Comparison of ENCODE assay signal across 1 cellular context in the genomic region with DNA sequence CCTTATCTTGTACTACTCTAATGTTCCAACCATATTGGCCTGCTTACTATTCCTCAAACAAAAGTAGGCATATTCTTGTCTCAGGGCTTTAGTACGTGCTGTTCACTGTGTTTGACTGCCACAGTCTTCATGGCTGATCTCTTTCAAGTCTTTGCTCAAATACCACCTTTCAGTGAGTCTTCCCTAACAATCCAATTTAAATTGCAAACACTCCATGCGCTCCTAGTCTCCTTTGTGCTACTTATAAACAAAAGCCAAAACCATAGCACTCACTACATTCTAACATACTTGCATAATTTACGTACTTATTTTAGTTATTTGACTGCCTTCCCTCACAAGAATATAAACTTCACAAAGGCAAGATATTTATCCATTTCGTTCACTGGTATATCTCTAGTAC.
TF ChIP-seq lines count a peak whose summit lies in the region.

No MANE protein-coding gene starts in this region.

TF ChIP-seq in H1, 55 proteins besides CTCF, POLR2A, EP300 and RAD21:
- peak; percentile 75 for TF ChIP-seq NANOG (IDR thresholded peaks at IDR 0.05; ENCODE audit: insufficient read depth, low read depth, low read length, poor library complexity, severe bottlenecking)
- peak; percentile 80; the same call in 1 of the 2 replicates for TF ChIP-seq TEAD4 (IDR thresholded peaks at IDR 0.05; ENCODE audit: low read depth, low read length)
- peak; percentile 76 for TF ChIP-seq ASH2L (IDR thresholded peaks at IDR 0.05; ENCODE audit: low read length)
- TF ChIP-seq, protein P1, sequence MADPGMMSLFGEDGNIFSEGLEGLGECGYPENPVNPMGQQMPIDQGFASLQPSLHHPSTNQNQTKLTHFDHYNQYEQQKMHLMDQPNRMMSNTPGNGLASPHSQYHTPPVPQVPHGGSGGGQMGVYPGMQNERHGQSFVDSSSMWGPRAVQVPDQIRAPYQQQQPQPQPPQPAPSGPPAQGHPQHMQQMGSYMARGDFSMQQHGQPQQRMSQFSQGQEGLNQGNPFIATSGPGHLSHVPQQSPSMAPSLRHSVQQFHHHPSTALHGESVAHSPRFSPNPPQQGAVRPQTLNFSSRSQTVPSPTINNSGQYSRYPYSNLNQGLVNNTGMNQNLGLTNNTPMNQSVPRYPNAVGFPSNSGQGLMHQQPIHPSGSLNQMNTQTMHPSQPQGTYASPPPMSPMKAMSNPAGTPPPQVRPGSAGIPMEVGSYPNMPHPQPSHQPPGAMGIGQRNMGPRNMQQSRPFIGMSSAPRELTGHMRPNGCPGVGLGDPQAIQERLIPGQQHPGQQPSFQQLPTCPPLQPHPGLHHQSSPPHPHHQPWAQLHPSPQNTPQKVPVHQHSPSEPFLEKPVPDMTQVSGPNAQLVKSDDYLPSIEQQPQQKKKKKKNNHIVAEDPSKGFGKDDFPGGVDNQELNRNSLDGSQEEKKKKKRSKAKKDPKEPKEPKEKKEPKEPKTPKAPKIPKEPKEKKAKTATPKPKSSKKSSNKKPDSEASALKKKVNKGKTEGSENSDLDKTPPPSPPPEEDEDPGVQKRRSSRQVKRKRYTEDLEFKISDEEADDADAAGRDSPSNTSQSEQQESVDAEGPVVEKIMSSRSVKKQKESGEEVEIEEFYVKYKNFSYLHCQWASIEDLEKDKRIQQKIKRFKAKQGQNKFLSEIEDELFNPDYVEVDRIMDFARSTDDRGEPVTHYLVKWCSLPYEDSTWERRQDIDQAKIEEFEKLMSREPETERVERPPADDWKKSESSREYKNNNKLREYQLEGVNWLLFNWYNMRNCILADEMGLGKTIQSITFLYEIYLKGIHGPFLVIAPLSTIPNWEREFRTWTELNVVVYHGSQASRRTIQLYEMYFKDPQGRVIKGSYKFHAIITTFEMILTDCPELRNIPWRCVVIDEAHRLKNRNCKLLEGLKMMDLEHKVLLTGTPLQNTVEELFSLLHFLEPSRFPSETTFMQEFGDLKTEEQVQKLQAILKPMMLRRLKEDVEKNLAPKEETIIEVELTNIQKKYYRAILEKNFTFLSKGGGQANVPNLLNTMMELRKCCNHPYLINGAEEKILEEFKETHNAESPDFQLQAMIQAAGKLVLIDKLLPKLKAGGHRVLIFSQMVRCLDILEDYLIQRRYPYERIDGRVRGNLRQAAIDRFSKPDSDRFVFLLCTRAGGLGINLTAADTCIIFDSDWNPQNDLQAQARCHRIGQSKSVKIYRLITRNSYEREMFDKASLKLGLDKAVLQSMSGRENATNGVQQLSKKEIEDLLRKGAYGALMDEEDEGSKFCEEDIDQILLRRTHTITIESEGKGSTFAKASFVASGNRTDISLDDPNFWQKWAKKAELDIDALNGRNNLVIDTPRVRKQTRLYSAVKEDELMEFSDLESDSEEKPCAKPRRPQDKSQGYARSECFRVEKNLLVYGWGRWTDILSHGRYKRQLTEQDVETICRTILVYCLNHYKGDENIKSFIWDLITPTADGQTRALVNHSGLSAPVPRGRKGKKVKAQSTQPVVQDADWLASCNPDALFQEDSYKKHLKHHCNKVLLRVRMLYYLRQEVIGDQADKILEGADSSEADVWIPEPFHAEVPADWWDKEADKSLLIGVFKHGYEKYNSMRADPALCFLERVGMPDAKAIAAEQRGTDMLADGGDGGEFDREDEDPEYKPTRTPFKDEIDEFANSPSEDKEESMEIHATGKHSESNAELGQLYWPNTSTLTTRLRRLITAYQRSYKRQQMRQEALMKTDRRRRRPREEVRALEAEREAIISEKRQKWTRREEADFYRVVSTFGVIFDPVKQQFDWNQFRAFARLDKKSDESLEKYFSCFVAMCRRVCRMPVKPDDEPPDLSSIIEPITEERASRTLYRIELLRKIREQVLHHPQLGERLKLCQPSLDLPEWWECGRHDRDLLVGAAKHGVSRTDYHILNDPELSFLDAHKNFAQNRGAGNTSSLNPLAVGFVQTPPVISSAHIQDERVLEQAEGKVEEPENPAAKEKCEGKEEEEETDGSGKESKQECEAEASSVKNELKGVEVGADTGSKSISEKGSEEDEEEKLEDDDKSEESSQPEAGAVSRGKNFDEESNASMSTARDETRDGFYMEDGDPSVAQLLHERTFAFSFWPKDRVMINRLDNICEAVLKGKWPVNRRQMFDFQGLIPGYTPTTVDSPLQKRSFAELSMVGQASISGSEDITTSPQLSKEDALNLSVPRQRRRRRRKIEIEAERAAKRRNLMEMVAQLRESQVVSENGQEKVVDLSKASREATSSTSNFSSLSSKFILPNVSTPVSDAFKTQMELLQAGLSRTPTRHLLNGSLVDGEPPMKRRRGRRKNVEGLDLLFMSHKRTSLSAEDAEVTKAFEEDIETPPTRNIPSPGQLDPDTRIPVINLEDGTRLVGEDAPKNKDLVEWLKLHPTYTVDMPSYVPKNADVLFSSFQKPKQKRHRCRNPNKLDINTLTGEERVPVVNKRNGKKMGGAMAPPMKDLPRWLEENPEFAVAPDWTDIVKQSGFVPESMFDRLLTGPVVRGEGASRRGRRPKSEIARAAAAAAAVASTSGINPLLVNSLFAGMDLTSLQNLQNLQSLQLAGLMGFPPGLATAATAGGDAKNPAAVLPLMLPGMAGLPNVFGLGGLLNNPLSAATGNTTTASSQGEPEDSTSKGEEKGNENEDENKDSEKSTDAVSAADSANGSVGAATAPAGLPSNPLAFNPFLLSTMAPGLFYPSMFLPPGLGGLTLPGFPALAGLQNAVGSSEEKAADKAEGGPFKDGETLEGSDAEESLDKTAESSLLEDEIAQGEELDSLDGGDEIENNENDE (IDR thresholded peaks at IDR 0.05; ENCODE audit: insufficient replicate concordance, low read length), result no peak
- peak; percentile 33; the same call in 1 of the 2 replicates for TF ChIP-seq JUND (IDR thresholded peaks at IDR 0.05; ENCODE audit: low read length)
- TF ChIP-seq TAF7 (optimal IDR thresholded peaks at IDR 0.05; ENCODE audit: borderline replicate concordance, low read depth, low read length), result peak; percentile 26
- TF ChIP-seq SP1 (IDR thresholded peaks at IDR 0.05; ENCODE audit: low read depth, low read length), result peak; percentile 47
- TF ChIP-seq POU5F1 (IDR thresholded peaks at IDR 0.05; ENCODE audit: low read depth, low read length), result peak; percentile 43; the same call in 1 of the 2 replicates
- TF ChIP-seq EGR1 (IDR thresholded peaks at IDR 0.05; ENCODE audit: borderline replicate concordance, low read depth, low read length), result no peak
- TF ChIP-seq, protein P2, sequence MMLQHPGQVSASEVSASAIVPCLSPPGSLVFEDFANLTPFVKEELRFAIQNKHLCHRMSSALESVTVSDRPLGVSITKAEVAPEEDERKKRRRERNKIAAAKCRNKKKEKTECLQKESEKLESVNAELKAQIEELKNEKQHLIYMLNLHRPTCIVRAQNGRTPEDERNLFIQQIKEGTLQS (IDR thresholded peaks at IDR 0.05; ENCODE audit: insufficient read depth, low read depth, low read length), result no peak
- peak; percentile 24; the same call in 1 of the 2 replicates for TF ChIP-seq TAF1 (IDR thresholded peaks at IDR 0.05; ENCODE audit: low read depth, low read length)
- TF ChIP-seq KDM5A (IDR thresholded peaks at IDR 0.05; ENCODE audit: low read length), result no peak
